In the genomic region with DNA sequence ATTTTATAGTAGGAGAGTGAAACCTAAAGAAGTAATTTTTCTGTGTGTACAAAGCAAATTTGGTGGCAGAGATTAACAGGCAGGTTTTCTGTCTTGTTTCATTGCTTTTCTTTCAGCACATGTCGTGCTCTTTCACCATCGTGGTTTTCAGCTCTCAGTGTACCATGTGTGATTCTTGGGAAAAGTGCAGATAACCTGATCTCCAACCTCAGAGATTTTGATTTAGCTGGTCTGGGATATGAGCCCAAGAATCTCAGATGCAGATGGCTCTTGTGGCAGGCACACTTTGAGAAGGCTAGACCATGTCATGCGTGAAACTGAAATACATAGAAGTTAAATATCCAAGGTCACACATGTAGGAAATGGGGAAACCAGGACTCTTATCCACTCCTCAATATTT, we compare ENCODE assay signal across 19 cellular contexts.
A peak's percentile ranks its signal among the peaks of the same experiment; 100 is the strongest.
DNase-seq lines count a peak whose midpoint lies in the region; ATAC-seq, FAIRE-seq and TF ChIP-seq lines count a peak whose summit lies in the region.
"Had no signal": no experiment of that assay in that cellular context is flagged by ENCODE, and none has a peak within 500 bp of the region (broad histone marks: within the 10 kb centered on the region; RNA-seq: fewer than 3 reads in every experiment).

No MANE protein-coding gene starts in this region.

- no peaks in the 10 kb centered on the region for H3K36me3 Mint-ChIP-seq in astrocyte (ENCODE audit: low read depth, unreplicated experiment)
- peaks cover 3 to 21% (median 7%) of the 10 kb centered on the region in 3 donors for H3K36me3 Mint-ChIP-seq in CD8-positive, alpha-beta memory T cell

- TF ChIP-seq CTCF in AG10803 (conservative IDR thresholded peaks at IDR 0.05; ENCODE audit: low read length) (no peak), astrocyte (IDR thresholded peaks at IDR 0.05; ENCODE audit: insufficient read depth, low read depth, low read length) (no peak), fibroblast of lung (conservative IDR thresholded peaks at IDR 0.05 in 1 of 2, IDR thresholded peaks at IDR 0.05 in 1 of 2; ENCODE audit: low read depth in 1 of 2, low read length in 2 of 2) (no peak)

- TF ChIP-seq POLR2A in H54 (IDR thresholded peaks at IDR 0.05; ENCODE audit: low read depth, low read length), result no peak

- H3K27me3 Mint-ChIP-seq in astrocyte (ENCODE audit: low read depth, unreplicated experiment), result no peaks in the 10 kb centered on the region
- no peaks in the 10 kb centered on the region for H3K27me3 Mint-ChIP-seq in CD8-positive, alpha-beta memory T cell
- H3K27me3 Mint-ChIP-seq: B cell; CD4-positive, alpha-beta T cell had no signal

- CTCF ChIA-PET in CD8-positive, alpha-beta memory T cell (lab: Charles Lee), result no interaction called here

- H3K27me3 ChIP-seq in astrocyte (ENCODE audit: insufficient read depth, low read length) (no peaks in the 10 kb centered on the region), fibroblast of lung (ENCODE audit: control insufficient read depth, insufficient read depth, low read length) (no peaks in the 10 kb centered on the region)
- no peaks in the 10 kb centered on the region for H3K27me3 ChIP-seq in CD8-positive, alpha-beta memory T cell (ENCODE audit: insufficient read depth, low read length, poor library complexity, severe bottlenecking)

- H3K4me3 ChIP-seq in AG10803 (ENCODE audit: low read length) (no peak overlapping the region), astrocyte (ENCODE audit: insufficient read depth, low read depth, low read length) (no peak overlapping the region), fibroblast of lung (replicated peaks in 1 of 4; ENCODE audit: control extremely low read depth in 1 of 4, insufficient read depth in 1 of 4, low read depth in 3 of 4, low read length in 4 of 4) (no peak overlapping the region)
- H3K4me3 ChIP-seq in CD8-positive, alpha-beta memory T cell (ENCODE audit: low read length), result no peak overlapping the region
- H3K4me3 ChIP-seq: PC-9 had no signal

- H4K20me1 ChIP-seq in astrocyte (ENCODE audit: insufficient read depth, low read length) (no peaks in the 10 kb centered on the region), fibroblast of lung (ENCODE audit: control insufficient read depth, extremely low read depth, insufficient read depth, low read length) (no peaks in the 10 kb centered on the region)

- H3K36me3 ChIP-seq in astrocyte (ENCODE audit: insufficient read depth, low read length) (no peaks in the 10 kb centered on the region), fibroblast of lung (ENCODE audit: control insufficient read depth, insufficient read depth, low read length) (no peaks in the 10 kb centered on the region)
- no peaks in the 10 kb centered on the region for H3K36me3 ChIP-seq in CD8-positive, alpha-beta memory T cell (ENCODE audit: insufficient read depth, low read length)

- H3K4me1 ChIP-seq in astrocyte (ENCODE audit: insufficient read depth, low read length), result peaks cover 5% of the 10 kb centered on the region
- H3K4me1 ChIP-seq in fibroblast of lung (ENCODE audit: control insufficient read depth, extremely low read depth, insufficient read depth, low read length), result no peaks in the 10 kb centered on the region
- no peaks in the 10 kb centered on the region for H3K4me1 ChIP-seq in CD8-positive, alpha-beta memory T cell (ENCODE audit: insufficient read depth, low read length)

- no peak overlapping the region for H2AFZ ChIP-seq in astrocyte (ENCODE audit: low read depth, low read length)
- no peak overlapping the region for H2AFZ ChIP-seq in fibroblast of lung (ENCODE audit: low read length)
- H2AFZ ChIP-seq: PC-9 had no signal

- H3K79me2 ChIP-seq in astrocyte (ENCODE audit: insufficient read depth, low read length), result no peaks in the 10 kb centered on the region
- H3K79me2 ChIP-seq in fibroblast of lung (ENCODE audit: control insufficient read depth, insufficient read depth, low read length), result no peaks in the 10 kb centered on the region

- H3K4me1 Mint-ChIP-seq in astrocyte (ENCODE audit: low read depth, unreplicated experiment), result peaks cover 18% of the 10 kb centered on the region
- H3K4me1 Mint-ChIP-seq in CD8-positive, alpha-beta memory T cell, result peaks cover 0 to 5% (median 0%) of the 10 kb centered on the region in 3 donors
- H3K4me1 Mint-ChIP-seq: B cell had no signal

- DNase-seq in AG10803 (ENCODE audit: low read depth) (peak; percentile 61), H54 (ENCODE audit: insufficient read length, low spot score) (no peak), astrocyte (ENCODE audit: low read depth) (peak; percentile 40), fibroblast of lung (ENCODE audit: low read depth in 2 of 2) (peak; percentile 34 to 37), DMS79 treated with DMSO at 0.1 percent for 48 hours (lab: John Stamatoyannopoulos, UW) (no peak)
- DNase-seq in activated CD4-positive, alpha-beta T cell treated with anti-CD3 and anti-CD28 coated beads, Interleukin-2, amount 50 U/mL, for 4 hours, result no peak
- DNase-seq in CD8-positive, alpha-beta memory T cell, result no peak
- DNase-seq: 8988T; CD4-positive, alpha-beta T cell; DMS79; H7; NCI-H187; NCI-H345; NCI-H526; PC-9 had no signal

- H3K4me3 Mint-ChIP-seq in astrocyte (ENCODE audit: unreplicated experiment), result no peak overlapping the region
- H3K4me3 Mint-ChIP-seq in CD8-positive, alpha-beta memory T cell, result no peak overlapping the region
- H3K4me3 Mint-ChIP-seq: B cell; CD4-positive, alpha-beta T cell had no signal

- H3K9me3 Mint-ChIP-seq in astrocyte (ENCODE audit: unreplicated experiment), result no peaks in the 10 kb centered on the region
- H3K9me3 Mint-ChIP-seq in CD8-positive, alpha-beta memory T cell, result no peaks in the 10 kb centered on the region

- FAIRE-seq in H54 (lab: Jason Lieb, UNC) (peak; percentile 38), astrocyte (lab: Jason Lieb, UNC) (no peak)
- FAIRE-seq: G401.6 had no signal

- H3K9me3 ChIP-seq in astrocyte (ENCODE audit: insufficient read depth, low read depth, low read length) (no peaks in the 10 kb centered on the region), fibroblast of lung (ENCODE audit: control insufficient read depth, insufficient read depth, low read depth, low read length) (no peaks in the 10 kb centered on the region)
- H3K9me3 ChIP-seq in CD8-positive, alpha-beta memory T cell (ENCODE audit: low read length), result no peaks in the 10 kb centered on the region

- H3K27ac ChIP-seq in astrocyte (ENCODE audit: low read depth, low read length) (no peak overlapping the region), fibroblast of lung (ENCODE audit: insufficient read depth, low read length) (no peak overlapping the region)
- H3K27ac ChIP-seq in CD8-positive, alpha-beta memory T cell (ENCODE audit: low read depth, low read length), result no peak overlapping the region
- H3K27ac ChIP-seq: PC-9, RWPE1 had no signal

- H3K4me2 ChIP-seq in astrocyte (ENCODE audit: low read length), result no peak overlapping the region
- no peak overlapping the region for H3K4me2 ChIP-seq in fibroblast of lung (ENCODE audit: extremely low read depth, insufficient read depth, low read length)
- H3K4me2 ChIP-seq: PC-9 had no signal

- POLR2A ChIA-PET in CD8-positive, alpha-beta memory T cell (lab: Charles Lee), result no interaction called here

- no peak for ATAC-seq in GM18868 (IDR thresholded peaks at IDR 0.05; ENCODE audit: unreplicated experiment)

- H3K9ac ChIP-seq in astrocyte (ENCODE audit: low read length) (no peak overlapping the region), fibroblast of lung (ENCODE audit: insufficient read depth, low read length) (no peak overlapping the region)

- H3K27ac Mint-ChIP-seq in astrocyte (ENCODE audit: unreplicated experiment), result no peak overlapping the region
- no peak overlapping the region for H3K27ac Mint-ChIP-seq in CD8-positive, alpha-beta memory T cell
- H3K27ac Mint-ChIP-seq: B cell; CD4-positive, alpha-beta T cell had no signal

Comparison
In these comparisons a context has a peak if more than half of its experiments do, and no peak if none do; other contexts are left out.
1. DNase-seq: peak in AG10803 (single experiment), astrocyte (single experiment) and fibroblast of lung (2 of 2); none in H54 (single experiment), activated CD4-positive, alpha-beta T cell treated with anti-CD3 and anti-CD28 coated beads, Interleukin-2, amount 50 U/mL, for 4 hours (0 of 2), CD8-positive, alpha-beta memory T cell (0 of 5) and DMS79 treated with DMSO at 0.1 percent for 48 hours (single experiment).